In the genomic region with DNA sequence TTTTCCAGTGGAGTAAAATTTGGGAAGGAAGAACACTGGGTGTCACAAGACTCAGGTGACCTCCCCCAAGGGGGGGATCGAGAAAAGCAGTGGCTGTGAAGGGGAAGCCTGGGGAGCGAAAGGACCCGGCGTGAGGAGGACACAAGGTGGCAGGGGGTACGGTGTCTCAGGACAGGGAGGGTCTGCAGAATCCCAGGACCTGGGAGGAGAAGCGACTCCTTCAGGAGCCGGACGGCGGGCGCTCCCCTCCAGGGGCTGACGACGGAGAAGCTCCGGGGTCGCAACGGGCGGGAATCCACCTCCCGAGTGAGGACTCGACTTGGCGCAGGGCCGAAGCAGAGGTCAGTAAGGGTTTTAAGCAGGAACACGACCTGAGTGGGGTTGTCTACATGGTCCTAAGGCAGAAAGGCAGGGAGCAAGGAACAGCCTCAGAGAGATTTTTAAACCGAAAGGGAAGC, we compare ENCODE assay signal across 8 cellular contexts. TPM values are rescaled to one million over a fixed set of nuclear protein-coding genes. Genes with fewer than 3 reads are reported as not detected.
DNase-seq lines count a peak whose midpoint lies in the region; TF ChIP-seq lines count a peak whose summit lies in the region.

No MANE protein-coding gene starts in this region.

- H3K4me1 ChIP-seq in ascending aorta, result peaks cover 0 to 6% of the 10 kb centered on the region in 2 donors
- peaks cover 10 to 19% (median 12%) of the 10 kb centered on the region in 3 donors for H3K4me1 ChIP-seq in skeletal muscle tissue (ENCODE audit: control insufficient read depth in 3 of 3, insufficient read depth in 3 of 3, low read length in 3 of 3)

- TF ChIP-seq CTCF in ascending aorta (IDR thresholded peaks at IDR 0.05), result no peak

- intact Hi-C loops in ascending aorta (cut with DNase I), result loop anchor here (1.0 kb wide), 2 partner anchors 18 to 31 kb away; no protein-coding TSS in a partner anchor

- peak overlapping the region; percentile 87 to 99 (median 93) for H3K9ac ChIP-seq in skeletal muscle tissue (ENCODE audit: low read depth in 1 of 3, low read length in 3 of 3)

- peak; percentile 39 for DNase-seq in activated CD4-positive, CD25-positive, alpha-beta regulatory T cell treated with anti-CD3 and anti-CD28 coated beads, Interleukin-2, amount 50 U/mL, for 72 hours
- DNase-seq in activated CD4-positive, CD25-positive, alpha-beta regulatory T cell (lab: John Stamatoyannopoulos, UW), result no peak
- DNase-seq in HK-2 (ENCODE audit: unreplicated experiment), result peak; percentile 13
- DNase-seq in ascending aorta (ENCODE audit: low spot score in 2 of 2), result no peak
- DNase-seq in stimulated activated naive CD4-positive, alpha-beta T cell treated with Interleukin-2 at 50 U/mL for 16 hours (lab: John Stamatoyannopoulos, UW), result no peak
- no peak for DNase-seq in SW480 (ENCODE audit: low spot score)

- peaks cover 17 to 26% of the 10 kb centered on the region in 2 donors for H3K36me3 ChIP-seq in ascending aorta
- peaks cover 8 to 11% (median 9%) of the 10 kb centered on the region in 3 donors for H3K36me3 ChIP-seq in skeletal muscle tissue (ENCODE audit: control insufficient read depth in 3 of 3, insufficient read depth in 3 of 3, low read length in 3 of 3)

- H3K9me3 ChIP-seq in ascending aorta (no peaks in the 10 kb centered on the region), skeletal muscle tissue (ENCODE audit: control insufficient read depth in 3 of 3, low read length in 3 of 3) (no peaks in the 10 kb centered on the region)

- H3K27ac ChIP-seq in ascending aorta (peak overlapping the region; percentile 84 to 91), skeletal muscle tissue (ENCODE audit: low read depth, low read length) (peak overlapping the region; percentile 71)

- H3K27me3 ChIP-seq in ascending aorta (no peaks in the 10 kb centered on the region), skeletal muscle tissue (ENCODE audit: control insufficient read depth in 3 of 3, insufficient read depth in 3 of 3, low read length in 3 of 3) (no peaks in the 10 kb centered on the region)

- peak overlapping the region; percentile 70 to 76 for H3K4me3 ChIP-seq in ascending aorta
- H3K4me3 ChIP-seq in iPS-11a (ENCODE audit: low read depth, low read length), result peak overlapping the region; percentile 79
- H3K4me3 ChIP-seq in skeletal muscle tissue (ENCODE audit: low read length in 3 of 3), result peak overlapping the region; percentile 93 to 99 (median 99)

RNA-seq across cellular contexts. Expression of gene ZNF836, which starts 0.5 kb away (rescaled TPM):
- total RNA-seq in ascending aorta (2.8 TPM), skeletal muscle tissue (5.7 TPM)

RNA-seq across cellular contexts. Expression of gene PPP2R1A, which starts 19.0 kb away (rescaled TPM):
- total RNA-seq in ascending aorta (215 TPM), skeletal muscle tissue (65.8 TPM)

RNA-seq across cellular contexts. Expression of gene ZNF616, which starts 31.2 kb away (rescaled TPM):
- total RNA-seq in ascending aorta (1.2 TPM), skeletal muscle tissue (6.8 TPM)

Comparison
In these comparisons a context has a peak if more than half of its experiments do, and no peak if none do; other contexts are left out.
1. DNase-seq: peak in activated CD4-positive, CD25-positive, alpha-beta regulatory T cell treated with anti-CD3 and anti-CD28 coated beads, Interleukin-2, amount 50 U/mL, for 72 hours (single experiment) and HK-2 (single experiment); none in activated CD4-positive, CD25-positive, alpha-beta regulatory T cell (0 of 4), ascending aorta (0 of 2), stimulated activated naive CD4-positive, alpha-beta T cell treated with Interleukin-2 at 50 U/mL for 16 hours (single experiment) and SW480 (single experiment).
2. Peak in every context shown above with its lines, with median percentiles within 50 percentile points of each other: H3K4me3 ChIP-seq.